ENCODE assay signal across 14 cellular contexts in the genomic region with DNA sequence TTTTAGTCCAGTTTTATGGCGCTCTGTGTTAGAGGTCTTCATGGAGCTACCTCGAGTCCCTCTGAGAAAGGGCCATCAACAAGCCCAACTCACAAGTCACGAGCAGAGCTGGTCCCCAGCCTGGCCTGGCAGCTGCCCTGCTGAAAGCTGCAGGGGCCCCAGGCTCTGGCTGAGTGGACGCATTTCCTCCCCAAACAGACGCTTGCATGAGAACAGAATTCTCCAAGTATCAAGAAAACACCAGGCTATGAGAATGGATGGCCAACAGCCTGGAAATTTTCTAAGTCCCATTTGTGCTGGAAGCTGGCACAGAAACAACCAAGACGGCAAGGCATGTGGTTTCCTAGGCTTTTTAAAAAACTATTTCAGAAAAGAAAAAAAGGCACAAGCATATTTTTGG.
DNase-seq lines count a peak whose midpoint lies in the region; ATAC-seq and TF ChIP-seq lines count a peak whose summit lies in the region.
"Had no signal": no experiment of that assay in that cellular context is flagged by ENCODE, and none has a peak within 500 bp of the region (broad histone marks: within the 10 kb centered on the region; RNA-seq: fewer than 3 reads in every experiment).

No MANE protein-coding gene starts in this region.

- no peak for TF ChIP-seq POLR2A in testis (IDR thresholded peaks at IDR 0.05)

- H4K20me1 ChIP-seq in Karpas-422 (ENCODE audit: insufficient read depth, low read depth, low read length) = peaks cover 10% of the 10 kb centered on the region

- H3K36me3 ChIP-seq in Karpas-422 (ENCODE audit: insufficient read depth, low read length) = no peaks in the 10 kb centered on the region
- H3K36me3 ChIP-seq in testis (ENCODE audit: low read depth, missing control alignments) = no peaks in the 10 kb centered on the region

- 46 to 62% methylated on average over 6 of the region's 6 CpGs for WGBS in testis, 2 donors

- peak; percentile 61 for DNase-seq in Karpas-422
- DNase-seq in dorsolateral prefrontal cortex = peak in 7 of 10 donors; percentile 47 to 76 (median 64)
- DNase-seq in middle frontal gyrus (ENCODE audit: extremely low spot score, low spot score) = peak; percentile 65
- DNase-seq in testis = peak; percentile 50
- DNase-seq in GM13977 (ENCODE audit: low spot score) = no peak
- DNase-seq in Kasumi-1 (lab: John Stamatoyannopoulos, UW) = no peak
- DNase-seq in NCI-H748 treated with DMSO at 0.1 percent for 48 hours (lab: John Stamatoyannopoulos, UW) = no peak
- DNase-seq: activated CD8-positive, alpha-beta memory T cell treated with anti-CD3 and anti-CD28 coated beads, Interleukin-2, amount 50 U/mL, for 4 hours; DMS79 treated with DMSO at 0.1 percent for 48 hours; NCI-H187 treated with DMSO at 0.1 percent for 48 hours; NK-92 treated with Interleukin-12 subunit alpha and Interleukin-12 subunit beta, amount 100 ng/mL, for 24 hours; stimulated activated CD4-positive, alpha-beta T cell treated with anti-CD3 and anti-CD28 coated beads, Interleukin-12 subunit alpha, Interleukin-12 subunit beta, amount 100 ng/mL, for 4 hours; T-helper 2 cell had no signal

- no peak for ATAC-seq in GM21381 (IDR thresholded peaks at IDR 0.05; ENCODE audit: unreplicated experiment)

- H3K4me3 ChIP-seq in Karpas-422 (ENCODE audit: low read length) = no peak overlapping the region
- no peak overlapping the region for H3K4me3 ChIP-seq in dorsolateral prefrontal cortex
- H3K4me3 ChIP-seq in testis = no peak overlapping the region

- H3K9ac ChIP-seq in Karpas-422 (ENCODE audit: low read length) = peak overlapping the region; percentile 60

- no peak overlapping the region for H2AFZ ChIP-seq in Karpas-422 (ENCODE audit: low read length)

- peak overlapping the region; percentile 93 for H3K27ac ChIP-seq in Karpas-422 (ENCODE audit: low read length)
- H3K27ac ChIP-seq in dorsolateral prefrontal cortex = peak overlapping the region; percentile 66 to 98 (median 91)
- peak overlapping the region; percentile 38 to 82 for H3K27ac ChIP-seq in testis

- peaks cover 81% of the 10 kb centered on the region for H3K4me1 ChIP-seq in Karpas-422 (ENCODE audit: low read length)
- H3K4me1 ChIP-seq in testis = peaks cover 76% of the 10 kb centered on the region

- TF ChIP-seq CTCF in dorsolateral prefrontal cortex (IDR thresholded peaks at IDR 0.05 in 54 of 56, conservative IDR thresholded peaks at IDR 0.05 in 2 of 56; ENCODE audit: low read depth in 1 of 56, partially characterized antibody in 56 of 56) (no peak), testis (IDR thresholded peaks at IDR 0.05) (no peak), GM13977 (IDR thresholded peaks at IDR 0.05; ENCODE audit: extremely low read depth, insufficient read depth, missing control alignments) (no peak)

- no peaks in the 10 kb centered on the region for H3K27me3 ChIP-seq in Karpas-422 (ENCODE audit: low read length)
- no peaks in the 10 kb centered on the region for H3K27me3 ChIP-seq in dorsolateral prefrontal cortex
- H3K27me3 ChIP-seq in testis = no peaks in the 10 kb centered on the region

- H3K79me2 ChIP-seq in Karpas-422 (ENCODE audit: low read length) = peaks cover 53% of the 10 kb centered on the region

- H3K9me2 ChIP-seq in Karpas-422 (replicated peaks; ENCODE audit: insufficient read depth, low read length) = no peaks in the 10 kb centered on the region

- intact Hi-C loops in dorsolateral prefrontal cortex (cut with DNase I) = loop anchor here in 1 of 2 donors (10.0 kb wide), 1 partner anchor 195 kb away; no protein-coding TSS in a partner anchor
- intact Hi-C loops in testis (cut with DNase I; ENCODE audit: low total_unique reads) = loop anchor here (5.0 to 10.0 kb wide), 2 partner anchors 75 to 108 kb away; no protein-coding TSS in a partner anchor

- in situ Hi-C loops in GM13977 (cut with MboI; ENCODE audit: low pct_unique_long_range_greater_than_20kb, low sequenced_read_pairs, unreplicated experiment) = no loop called here

- peak overlapping the region; percentile 8 for H3K4me2 ChIP-seq in Karpas-422 (ENCODE audit: low read depth, low read length, poor library complexity, severe bottlenecking)

- no peaks in the 10 kb centered on the region for H3K9me3 ChIP-seq in Karpas-422 (ENCODE audit: low read length)
- no peaks in the 10 kb centered on the region for H3K9me3 ChIP-seq in testis

Comparison
In these comparisons a context has a peak if more than half of its experiments do, and no peak if none do; other contexts are left out.
1. DNase-seq: peak in Karpas-422 (single experiment), dorsolateral prefrontal cortex (7 of 10), middle frontal gyrus (single experiment) and testis (single experiment); none in GM13977 (single experiment), Kasumi-1 (0 of 2) and NCI-H748 treated with DMSO at 0.1 percent for 48 hours (single experiment).
2. Peak in every context shown above with its lines, with median percentiles within 50 percentile points of each other: H3K27ac ChIP-seq.